Comparison of ENCODE assay signal across 20 cellular contexts in genomic region chr11:35712533-35712932, GRCh38.
"Had no signal": no experiment of that assay in that cellular context is flagged by ENCODE, and none has a peak within 500 bp of the region (broad histone marks: within the 10 kb centered on the region; RNA-seq: fewer than 3 reads in every experiment).

No MANE protein-coding gene starts in this region.

- H3K4me3 ChIP-seq: SJSA1, SK-N-MC had no signal

- H3K27ac ChIP-seq: SJSA1, SK-N-MC had no signal

- H3K27me3 ChIP-seq: SJSA1 had no signal

- H3K9me3 ChIP-seq: SJSA1 had no signal

- ATAC-seq: Panc1, PC-3 had no signal

- DNase-seq: KBM-7; MV-4-11; NCI-H1048; NCI-H1105; NCI-H1417; NCI-H1436 treated with DMSO at 0.1 percent for 48 hours; NCI-H1694; NCI-H187 treated with DMSO at 0.1 percent for 48 hours; NCI-H2029 treated with DMSO at 0.1 percent for 48 hours; NCI-H2171 treated with DMSO at 0.1 percent for 48 hours; NCI-H226; NCI-H510A; NCI-H524 treated with DMSO at 0.1 percent for 48 hours; NCI-H82; NK-92 treated with Interleukin-12 subunit alpha and Interleukin-12 subunit beta, amount 100 ng/mL, for 24 hours; PC-3; SIG-M5 had no signal
